In genomic region chr11:18775492-18776292, GRCh38 we compare ENCODE assay signal across 9 cellular contexts. TPM values are rescaled to one million over a fixed set of nuclear protein-coding genes. Genes with fewer than 3 reads are reported as not detected.
DNase-seq lines count a peak whose midpoint lies in the region; ATAC-seq and TF ChIP-seq lines count a peak whose summit lies in the region.
"Had no signal": no experiment of that assay in that cellular context is flagged by ENCODE, and none has a peak within 500 bp of the region (broad histone marks: within the 10 kb centered on the region; RNA-seq: fewer than 3 reads in every experiment).

No MANE protein-coding gene starts in this region.

- TF ChIP-seq CTCF in right atrium auricular region (IDR thresholded peaks at IDR 0.05): peak; percentile 43 to 66

- CTCF ChIA-PET in activated naive CD4-positive, alpha-beta T cell treated with anti-CD3 and anti-CD28 coated beads for 36 hours (lab: Charles Lee): interaction anchor here (0.6 to 5.2 kb wide), 10 partner anchors 10 to 83 kb away, joined by 3 to 42 read pairs (median 5); no protein-coding TSS in a partner anchor

- H3K27me3 Mint-ChIP-seq in activated naive CD4-positive, alpha-beta T cell treated with anti-CD3 and anti-CD28 coated beads for 36 hours (ENCODE audit: low read depth): no peaks in the 10 kb centered on the region

- H3K9me3 Mint-ChIP-seq in activated naive CD4-positive, alpha-beta T cell treated with anti-CD3 and anti-CD28 coated beads for 36 hours: peaks cover 3% of the 10 kb centered on the region

- H3K4me1 ChIP-seq in right atrium auricular region: no peaks in the 10 kb centered on the region

- H3K36me3 Mint-ChIP-seq in activated naive CD4-positive, alpha-beta T cell treated with anti-CD3 and anti-CD28 coated beads for 36 hours (ENCODE audit: low read depth): no peaks in the 10 kb centered on the region

- no peak overlapping the region for H3K4me3 ChIP-seq in right atrium auricular region
- H3K4me3 ChIP-seq: thoracic aorta had no signal

- H3K27ac ChIP-seq in right atrium auricular region: no peak overlapping the region
- H3K27ac ChIP-seq: thoracic aorta had no signal

- no peak overlapping the region for H3K27ac Mint-ChIP-seq in activated naive CD4-positive, alpha-beta T cell treated with anti-CD3 and anti-CD28 coated beads for 36 hours

- H3K27me3 ChIP-seq in right atrium auricular region: no peaks in the 10 kb centered on the region

- H3K36me3 ChIP-seq in right atrium auricular region: no peaks in the 10 kb centered on the region
- H3K36me3 ChIP-seq: thoracic aorta had no signal

- intact Hi-C loops in activated naive CD4-positive, alpha-beta T cell treated with anti-CD3 and anti-CD28 coated beads for 36 hours (cut with micrococcal nuclease): loop anchor here (1.0 kb wide), 2 partner anchors 27 to 78 kb away; no protein-coding TSS in a partner anchor

- peak; percentile 69 for ATAC-seq in GM19397 (IDR thresholded peaks at IDR 0.05; ENCODE audit: unreplicated experiment)
- ATAC-seq in HG03457 (IDR thresholded peaks at IDR 0.05; ENCODE audit: unreplicated experiment): peak; percentile 47

- peaks cover 6% of the 10 kb centered on the region for H3K4me1 Mint-ChIP-seq in activated naive CD4-positive, alpha-beta T cell treated with anti-CD3 and anti-CD28 coated beads for 36 hours (ENCODE audit: low read depth)

- no peaks in the 10 kb centered on the region for H3K9me3 ChIP-seq in right atrium auricular region
- H3K9me3 ChIP-seq: thoracic aorta had no signal

- peak; percentile 53 for DNase-seq in DMS53 treated with DMSO at 0.1 percent for 48 hours (lab: John Stamatoyannopoulos, UW; ENCODE audit: unreplicated experiment)
- DNase-seq in RKO (ENCODE audit: low spot score): peak; percentile 44
- peak; percentile 87 for DNase-seq in activated naive CD4-positive, alpha-beta T cell treated with anti-CD3 and anti-CD28 coated beads for 36 hours
- no peak for DNase-seq in right atrium auricular region (ENCODE audit: low spot score)
- peak; percentile 50 to 83 for DNase-seq in stimulated activated CD4-positive, alpha-beta T cell treated with anti-CD3 and anti-CD28 coated beads, Interleukin-2, amount 100 ng/mL, for 24 hours
- DNase-seq in T1000 (lab: John Stamatoyannopoulos, UW): no peak

- H3K4me3 Mint-ChIP-seq in activated naive CD4-positive, alpha-beta T cell treated with anti-CD3 and anti-CD28 coated beads for 36 hours: no peak overlapping the region

RNA-seq across cellular contexts. Expression of gene PTPN5, which starts 15.9 kb away (rescaled TPM):
- not detected for total RNA-seq in activated naive CD4-positive, alpha-beta T cell treated with anti-CD3 and anti-CD28 coated beads for 36 hours
- 1 to 10 TPM; 1.4 to 5.3 TPM for total RNA-seq in right atrium auricular region

RNA-seq across cellular contexts. Expression of gene IGSF22, which starts 49.7 kb away (rescaled TPM):
- 1 to 10 TPM; 1.2 to 1.3 TPM for total RNA-seq in activated naive CD4-positive, alpha-beta T cell treated with anti-CD3 and anti-CD28 coated beads for 36 hours
- total RNA-seq in right atrium auricular region: under 1 TPM in 1 of 2 donors, not detected in 1; 0.39 TPM

Comparison
In these comparisons a context has a peak if more than half of its experiments do, and no peak if none do; other contexts are left out.
1. DNase-seq: peak in DMS53 treated with DMSO at 0.1 percent for 48 hours (single experiment), RKO (single experiment), activated naive CD4-positive, alpha-beta T cell treated with anti-CD3 and anti-CD28 coated beads for 36 hours (single experiment) and stimulated activated CD4-positive, alpha-beta T cell treated with anti-CD3 and anti-CD28 coated beads, Interleukin-2, amount 100 ng/mL, for 24 hours (2 of 2); none in right atrium auricular region (single experiment) and T1000 (single experiment).